25 cellular contexts compared by ENCODE assay signal in genomic region chr2:99035920-99036319, GRCh38.
DNase-seq lines count a peak whose midpoint lies in the region; ATAC-seq and TF ChIP-seq lines count a peak whose summit lies in the region.
"Had no signal": no experiment of that assay in that cellular context is flagged by ENCODE, and none has a peak within 500 bp of the region (broad histone marks: within the 10 kb centered on the region; RNA-seq: fewer than 3 reads in every experiment).

No MANE protein-coding gene starts in this region.

- no peak overlapping the region for H2AFZ ChIP-seq in PC-3 (ENCODE audit: low read length)

- ATAC-seq in PC-3 = no peak
- no peak for ATAC-seq in GM21526 (IDR thresholded peaks at IDR 0.05; ENCODE audit: low FRiP score, unreplicated experiment)
- ATAC-seq: activated CD8-positive, alpha-beta T cell treated with anti-CD3 and anti-CD28 coated beads, Interleukin-2, amount 10 ng/mL, durations not matched to agents 7 days and 5 days; activated naive CD4-positive, alpha-beta T cell treated with anti-CD3 and anti-CD28 coated beads, Interleukin-2, amount 50 U/mL, for 72 hours; K562; left ventricle myocardium superior had no signal

- no peaks in the 10 kb centered on the region for H4K20me1 ChIP-seq in PC-3 (ENCODE audit: low read length)

- no peak overlapping the region for H3K9ac ChIP-seq in PC-3 (ENCODE audit: low read length)

- H3F3A ChIP-seq in PC-3 (ENCODE audit: low read length, unreplicated experiment) = no peaks in the 10 kb centered on the region

- DNase-seq in SIG-M5 treated with dmso at 0.1 percent for 504 hours (lab: John Stamatoyannopoulos, UW; ENCODE audit: unreplicated experiment) (peak; percentile 9), SIG-M5 (lab: John Stamatoyannopoulos, UW) (no peak), PC-3 (peak; percentile 8), dermis blood vessel endothelial cell (peak; percentile 12), NCI-H2081 (lab: John Stamatoyannopoulos, UW) (no peak), NCI-H524 treated with DMSO at 0.1 percent for 48 hours (lab: John Stamatoyannopoulos, UW) (no peak), right atrium auricular region (ENCODE audit: low spot score) (no peak)
- DNase-seq: activated CD8-positive, alpha-beta T cell treated with anti-CD3 and anti-CD28 coated beads, Interleukin-2, amount 10 ng/mL, durations not matched to agents 7 days and 5 days; activated T-cell treated with anti-CD3 and anti-CD28 coated beads for 4 hours; anterior cingulate cortex; CD4-positive, alpha-beta memory T cell; central memory CD4-positive, alpha-beta T cell; DMS 273 treated with DMSO at 0.1 percent for 48 hours; EL; left ventricle myocardium superior; naive B cell; NCI-H146; NCI-H2171; NCI-H524 had no signal

- no peak overlapping the region for H3K4me2 ChIP-seq in PC-3 (ENCODE audit: low read length)

- H3K27me3 ChIP-seq in PC-3 (ENCODE audit: low read length) (no peaks in the 10 kb centered on the region), right atrium auricular region (no peaks in the 10 kb centered on the region)
- H3K27me3 ChIP-seq: vagina had no signal

- H3K27ac ChIP-seq in PC-3 (ENCODE audit: low read length) (no peak overlapping the region), right atrium auricular region (no peak overlapping the region)
- H3K27ac ChIP-seq: prostate gland, thoracic aorta, vagina had no signal

- H3K4me1 ChIP-seq in PC-3 (ENCODE audit: insufficient read depth, low read length) = no peaks in the 10 kb centered on the region
- H3K4me1 ChIP-seq in right atrium auricular region = no peaks in the 10 kb centered on the region
- H3K4me1 ChIP-seq: prostate gland, vagina had no signal

- TF ChIP-seq CTCF in PC-3 (conservative IDR thresholded peaks at IDR 0.05; ENCODE audit: low read depth, low read length) (0 out of 2 replicates have a peak, but pooled peaks have one; percentile 31), right atrium auricular region (IDR thresholded peaks at IDR 0.05) (no peak)

- H3K36me3 ChIP-seq in PC-3 (ENCODE audit: low read depth, low read length) (no peaks in the 10 kb centered on the region), right atrium auricular region (no peaks in the 10 kb centered on the region)
- H3K36me3 ChIP-seq: prostate gland, thoracic aorta, vagina had no signal

- H3K9me2 ChIP-seq in PC-3 (replicated peaks; ENCODE audit: low read length) = no peaks in the 10 kb centered on the region

- H3K79me2 ChIP-seq in PC-3 (ENCODE audit: low read length) = no peaks in the 10 kb centered on the region

- POLR2A ChIA-PET in PC-3 (lab: Charles Lee; ENCODE audit: unreplicated experiment) = no interaction called here

- H3K9me3 ChIP-seq in PC-3 (ENCODE audit: low read length) = no peaks in the 10 kb centered on the region
- no peaks in the 10 kb centered on the region for H3K9me3 ChIP-seq in right atrium auricular region
- H3K9me3 ChIP-seq: prostate gland, thoracic aorta, vagina had no signal

- BruUV-seq in PC-3 (replicated peaks; lab: Mats Ljungman, UMichigan) = no TSS peak

- CTCF ChIA-PET in PC-3 (lab: Charles Lee) = no interaction called here

- H3K4me3 ChIP-seq in PC-3 (ENCODE audit: low read length) (no peak overlapping the region), right atrium auricular region (no peak overlapping the region)
- H3K4me3 ChIP-seq: K562, prostate gland, thoracic aorta, vagina had no signal

- intact Hi-C loops in PC-3 (cut with micrococcal nuclease) = no loop called here

Comparison
In these comparisons a context has a peak if more than half of its experiments do, and no peak if none do; other contexts are left out.
1. DNase-seq: peak in SIG-M5 treated with dmso at 0.1 percent for 504 hours (single experiment), PC-3 (single experiment) and dermis blood vessel endothelial cell (single experiment); none in SIG-M5 (single experiment), NCI-H2081 (0 of 2), NCI-H524 treated with DMSO at 0.1 percent for 48 hours (single experiment) and right atrium auricular region (single experiment).